ENCODE assay signal across 11 cellular contexts in the genomic region with DNA sequence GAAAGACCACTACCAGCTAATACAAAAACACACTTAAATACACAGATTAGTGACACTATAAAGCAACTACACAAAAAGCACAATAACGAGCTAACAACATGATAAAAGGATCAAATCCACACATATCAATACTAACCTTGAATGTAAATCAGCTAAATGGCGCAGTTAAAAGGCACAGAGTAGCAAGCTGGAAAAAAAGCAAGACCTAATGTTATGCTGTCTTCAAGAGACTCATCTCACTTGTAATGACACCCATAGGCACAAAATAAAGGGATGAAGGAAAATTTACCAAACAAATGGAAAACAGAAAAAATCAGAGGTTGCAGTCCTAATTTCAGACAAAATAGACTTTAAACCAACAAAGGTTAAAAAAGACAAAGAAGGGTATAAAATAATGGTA.
"Had no signal": no experiment of that assay in that cellular context is flagged by ENCODE, and none has a peak within 500 bp of the region (broad histone marks: within the 10 kb centered on the region; RNA-seq: fewer than 3 reads in every experiment).

No MANE protein-coding gene starts in this region.

- H3K9me3 ChIP-seq: HAP-1 had no signal

- H3K4me2 ChIP-seq: GM23338 had no signal

- H3K4me1 Mint-ChIP-seq: GM23338, H9 had no signal

- ATAC-seq: GM23338, HCT116 had no signal

- H3K4me3 ChIP-seq: GM23248, GM23338, HAP-1 had no signal

- H3K27ac ChIP-seq: GM23248 had no signal

- H3K9ac ChIP-seq: GM23248 had no signal

- FAIRE-seq: H1, H54 had no signal

- H3K27ac Mint-ChIP-seq: GM23338, H9, HFFc6 had no signal

- H3K4me3 Mint-ChIP-seq: GM23338, H9, HFFc6 had no signal

- H3K4me1 ChIP-seq: HAP-1 had no signal

- DNase-seq: GM23248, GOT3, H7, H9, HCEC 1CT, HFFc6 had no signal

- H3K36me3 ChIP-seq: HAP-1 had no signal

- H2AFZ ChIP-seq: GM23248, GM23338 had no signal
